In genomic region chr3:58529516-58530353, GRCh38 we compare ENCODE assay signal across 11 cellular contexts. TPM values are rescaled to one million over a fixed set of nuclear protein-coding genes. Genes with fewer than 3 reads are reported as not detected.
DNase-seq lines count a peak whose midpoint lies in the region; ATAC-seq, FAIRE-seq and TF ChIP-seq lines count a peak whose summit lies in the region.
"Had no signal": no experiment of that assay in that cellular context is flagged by ENCODE, and none has a peak within 500 bp of the region (broad histone marks: within the 10 kb centered on the region; RNA-seq: fewer than 3 reads in every experiment).

No MANE protein-coding gene starts in this region.

- H3K14ac ChIP-seq in H1 (ENCODE audit: insufficient read length) = no peak overlapping the region

- H3K9me3 ChIP-seq in H1 (ENCODE audit: insufficient read depth in 2 of 2, low read depth in 1 of 2, low read length in 1 of 2) (no peaks in the 10 kb centered on the region), psoas muscle (no peaks in the 10 kb centered on the region), gastroesophageal sphincter (no peaks in the 10 kb centered on the region)

- DNase-seq in SIG-M5 treated with dmso at 0.1 percent for 504 hours (lab: John Stamatoyannopoulos, UW; ENCODE audit: unreplicated experiment) = peak; percentile 34
- DNase-seq in SIG-M5 (lab: John Stamatoyannopoulos, UW) = no peak
- DNase-seq in NCI-H69 (lab: John Stamatoyannopoulos, UW) = peak; percentile 56
- DNase-seq in H1 (ENCODE audit: low read depth in 1 of 2, low spot score in 2 of 2) = peak; percentile 49 to 87
- DNase-seq in retina = peak; percentile 65
- DNase-seq in stimulated activated CD4-positive, alpha-beta T cell treated with anti-CD3 and anti-CD28 coated beads, Interleukin-4, amount 100 ng/mL, for 1 hour = no peak
- no peak for DNase-seq in psoas muscle
- DNase-seq: activated CD4-positive, alpha-beta T cell treated with anti-CD3 and anti-CD28 coated beads, Interleukin-2, amount 10 ng/mL, durations not matched to agents 24 days and 14 days; CD4-positive, CD25-positive, alpha-beta regulatory T cell; NCI-H187 had no signal

- no peaks in the 10 kb centered on the region for H3K23me2 ChIP-seq in H1 (ENCODE audit: low read depth, low read length)

- peak; percentile 58 for FAIRE-seq in H1 (lab: Jason Lieb, UNC)

- TF ChIP-seq POLR2A in H1 (IDR thresholded peaks at IDR 0.05; ENCODE audit: control extremely low read depth in 1 of 2, low read depth in 2 of 2, low read length in 2 of 2) (no peak), gastroesophageal sphincter (IDR thresholded peaks at IDR 0.05) (no peak)

- H2BK20ac ChIP-seq in H1 (ENCODE audit: low read length) = no peak overlapping the region

- H3K23ac ChIP-seq in H1 (ENCODE audit: insufficient read length) = no peak overlapping the region

- H2AK5ac ChIP-seq in H1 (ENCODE audit: low read depth, low read length) = no peak overlapping the region

- H4K5ac ChIP-seq in H1 (ENCODE audit: insufficient read length, low read depth, low read length) = no peak overlapping the region

- no peaks in the 10 kb centered on the region for H3K79me1 ChIP-seq in H1 (ENCODE audit: low read depth, low read length)

- H2BK5ac ChIP-seq in H1 (ENCODE audit: low read depth, low read length) = no peak overlapping the region

- H2BK15ac ChIP-seq in H1 (ENCODE audit: low read length) = peak overlapping the region; percentile 62; the same call in 1 of the 2 replicates

- no peak overlapping the region for H3K4me3 ChIP-seq in H1 (ENCODE audit: extremely low read depth in 1 of 4, insufficient read depth in 2 of 4, low read depth in 3 of 4, low read length in 4 of 4)
- no peak overlapping the region for H3K4me3 ChIP-seq in psoas muscle
- H3K4me3 ChIP-seq in gastroesophageal sphincter = no peak overlapping the region

- POLR2A ChIA-PET in H1 (lab: Charles Lee; ENCODE audit: partially characterized antibody) = no interaction called here

- H3K18ac ChIP-seq in H1 (ENCODE audit: extremely low read depth, low read length) = no peak overlapping the region

- H3K36me3 ChIP-seq in H1 (ENCODE audit: control insufficient read depth in 2 of 4, insufficient read depth in 4 of 4, low read length in 3 of 4) = no peaks in the 10 kb centered on the region
- H3K36me3 ChIP-seq in psoas muscle (ENCODE audit: insufficient read depth in 1 of 2, low read depth in 1 of 2) = peaks cover 0 to 48% of the 10 kb centered on the region in 2 donors
- peaks cover 0 to 93% of the 10 kb centered on the region in 2 donors for H3K36me3 ChIP-seq in gastroesophageal sphincter

- no peaks in the 10 kb centered on the region for H4K20me1 ChIP-seq in H1 (replicated peaks in 1 of 2; ENCODE audit: control insufficient read depth in 1 of 2, insufficient read depth in 2 of 2, low read length in 2 of 2)

- H3K27me3 ChIP-seq in H1 (replicated peaks in 1 of 4; ENCODE audit: control insufficient read depth in 3 of 4, extremely low read depth in 1 of 4, insufficient read depth in 3 of 4, low read length in 3 of 4) (no peaks in the 10 kb centered on the region), psoas muscle (ENCODE audit: insufficient read depth in 3 of 3, low read length in 2 of 3) (no peaks in the 10 kb centered on the region), gastroesophageal sphincter (no peaks in the 10 kb centered on the region)

- H4K91ac ChIP-seq in H1 (replicated peaks; ENCODE audit: insufficient read length, low read length) = peak overlapping the region; percentile 2

- H3K56ac ChIP-seq in H1 (replicated peaks; ENCODE audit: insufficient read length, low read depth, low read length) = no peak overlapping the region

- H3K4me1 ChIP-seq in H1 (replicated peaks in 1 of 4; ENCODE audit: control insufficient read depth in 3 of 4, insufficient read depth in 4 of 4, low read length in 3 of 4) (peaks cover 3 to 8% (median 6%) of the 10 kb centered on the region in 4 experiments; a peak in 6 of 7 replicates), psoas muscle (no peaks in the 10 kb centered on the region), gastroesophageal sphincter (peaks cover 0 to 21% (median 0%) of the 10 kb centered on the region in 3 donors)

- TF ChIP-seq EP300 in H1 (IDR thresholded peaks at IDR 0.05; ENCODE audit: borderline replicate concordance in 1 of 2, low read depth in 2 of 2, low read length in 2 of 2) = no peak
- TF ChIP-seq EP300 in gastroesophageal sphincter (IDR thresholded peaks at IDR 0.05) = no peak

- no peak overlapping the region; the same call in none of the 2 replicates for H4K8ac ChIP-seq in H1 (ENCODE audit: extremely low read depth, insufficient read depth, low read length)

- no peak overlapping the region for H2BK120ac ChIP-seq in H1 (replicated peaks; ENCODE audit: low read depth, low read length)

- no peak overlapping the region; a peak in 1 of 7 replicates for H3K9ac ChIP-seq in H1 (replicated peaks in 1 of 4; ENCODE audit: extremely low read depth in 1 of 4, low read depth in 3 of 4, low read length in 3 of 4)

- WGBS in H1 (ENCODE audit: extremely low coverage in 1 of 2, insufficient coverage in 1 of 2, insufficient read length in 1 of 2, insufficient replicate concordance in 2 of 2, low coverage in 1 of 2, low lambda C conversion rate in 2 of 2, missing lambda C conversion rate in 1 of 2), 2 experiments = 75% methylated on average over 15 of the region's 15 CpGs; no CpG with 5 or more reads in 1 of the 2 experiments
- WGBS in psoas muscle, 3 donors = 73 to 75% (median 73%) methylated on average over 15 of the region's 15 CpGs
- WGBS in gastroesophageal sphincter (ENCODE audit: low coverage in 1 of 2), 2 donors = 70 to 79% methylated on average over 2 to 6 of the region's 15 CpGs

- H3K4me2 ChIP-seq in H1 (ENCODE audit: insufficient read depth in 1 of 2, low read depth in 2 of 2, low read length in 2 of 2) = no peak overlapping the region

- ATAC-seq in psoas muscle (no peak), gastroesophageal sphincter (no peak)

- intact Hi-C loops in psoas muscle (cut with DNase I) = loop anchor here (5.0 to 10.0 kb wide), 4 partner anchors 32 to 355 kb away; partner anchors contain the start of genes HTD2 (in 1 of the 2) and RPP14 (in 1 of the 2)

- CTCF ChIA-PET in H1 (lab: Charles Lee; ENCODE audit: partially characterized antibody) = interaction anchor here (0.6 to 7.2 kb wide), 45 partner anchors 9 to 574 kb away, joined by 3 to 68 read pairs (median 4); partner anchors contain the start of genes ACOX2, FAM107A, HTD2 and KCTD6

- TF ChIP-seq CTCF in H1 (IDR thresholded peaks at IDR 0.05; ENCODE audit: control extremely low read depth in 1 of 3, insufficient read depth in 1 of 3, low read depth in 1 of 3, low read length in 3 of 3) (peak; percentile 91 to 97 (median 92)), psoas muscle (IDR thresholded peaks at IDR 0.05) (no peak), gastroesophageal sphincter (IDR thresholded peaks at IDR 0.05) (no peak)

- H2AFZ ChIP-seq in H1 (ENCODE audit: low read length) = no peak overlapping the region

- peak; percentile 83 to 87 for TF ChIP-seq RAD21 in H1 (IDR thresholded peaks at IDR 0.05 in 1 of 2, conservative IDR thresholded peaks at IDR 0.05 in 1 of 2; ENCODE audit: low read depth in 2 of 2, low read length in 2 of 2)

- H3K27ac ChIP-seq in H1 (ENCODE audit: low read depth, low read length) = no peak overlapping the region
- no peak overlapping the region for H3K27ac ChIP-seq in psoas muscle
- H3K27ac ChIP-seq in gastroesophageal sphincter = no peak overlapping the region

- no peaks in the 10 kb centered on the region for H3K79me2 ChIP-seq in H1 (ENCODE audit: control insufficient read depth in 1 of 2, insufficient read depth in 2 of 2, low read length in 2 of 2)

- no peak overlapping the region; the same call in 1 of the 2 replicates for H2BK12ac ChIP-seq in H1 (ENCODE audit: low read depth, low read length)

- peak overlapping the region; percentile 6 for H3K4ac ChIP-seq in H1 (replicated peaks; ENCODE audit: insufficient read length, low read depth, low read length)

RNA-seq across cellular contexts. Expression of gene ACOX2, which starts 7.3 kb away (rescaled TPM):
- total RNA-seq in H1 (2021; fragmentation: NEBNext Ultra II Directional; extraction: Animal tissue kit (Norgen Biotek cat#: 25700)) = 3.1 and 3.2 TPM in 2 replicates
- 7.3 and 9.2 TPM in 2 replicates for polyA plus RNA-seq in H1 (2011; rRNA removed)
- polyA plus RNA-seq in H1 (2011; cell fraction: cytosol; rRNA removed) = 4.7 TPM
- polyA plus RNA-seq in H1 (2011; cell fraction: nucleus; rRNA removed) = 5.0 TPM
- 2.3 to 4.8 TPM (median 4.1 TPM) in 4 replicates for polyA plus RNA-seq in H1 (2012, experiment 1 of 2)
- 4.8 TPM for polyA plus RNA-seq in H1 (2012, experiment 2 of 2)
- 3.9 TPM for polyA plus RNA-seq in H1 (2013, experiment 1 of 2)
- 3.5 TPM for polyA plus RNA-seq in H1 (2013, experiment 2 of 2)
- polyA minus RNA-seq in H1 (2011; rRNA and poly(A)+ RNA removed) = 7.2 and 8.5 TPM in 2 replicates
- polyA minus RNA-seq in H1 (2011; cell fraction: cytosol; rRNA and poly(A)+ RNA removed) = 1.5 TPM
- 2.5 TPM for polyA minus RNA-seq in H1 (2011; cell fraction: nucleus; rRNA and poly(A)+ RNA removed)
- total RNA-seq in psoas muscle = 10 to 100 TPM in 2 of 4 donors, 1 to 10 TPM in 2; 1.8 to 18.1 (median 8.7) TPM
- 1 to 10 TPM; 2.2 to 4.4 (median 2.4) TPM for polyA plus RNA-seq in psoas muscle
- total RNA-seq in gastroesophageal sphincter = 10 to 100 TPM; 17.3 to 43.3 (median 23.6) TPM
- total RNA-seq: activated CD4-positive, alpha-beta T cell treated with anti-CD3 and anti-CD28 coated beads, Interleukin-2, amount 10 ng/mL, durations not matched to agents 24 days and 14 days; CD4-positive, CD25-positive, alpha-beta regulatory T cell had no signal
- polyA plus RNA-seq: CD4-positive, CD25-positive, alpha-beta regulatory T cell had no signal

RNA-seq across cellular contexts. Expression of gene KCTD6, which starts 37.8 kb away (rescaled TPM):
- total RNA-seq in H1 (2021; fragmentation: NEBNext Ultra II Directional; extraction: Animal tissue kit (Norgen Biotek cat#: 25700)) = 21.4 and 22.2 TPM in 2 replicates
- polyA plus RNA-seq in H1 (2011; rRNA removed) (11.0 and 17.4 TPM in 2 replicates), psoas muscle (1 to 10 TPM; 2.6 to 9.8 (median 6.5) TPM)
- 15.1 TPM for polyA plus RNA-seq in H1 (2011; cell fraction: cytosol; rRNA removed)
- polyA plus RNA-seq in H1 (2011; cell fraction: nucleus; rRNA removed) = 8.3 TPM
- 9.0 to 12.7 TPM (median 9.3 TPM) in 4 replicates for polyA plus RNA-seq in H1 (2012, experiment 1 of 2)
- 2.6 TPM for polyA plus RNA-seq in H1 (2012, experiment 2 of 2)
- 16.2 TPM for polyA plus RNA-seq in H1 (2013, experiment 1 of 2)
- 16.9 TPM for polyA plus RNA-seq in H1 (2013, experiment 2 of 2)
- 14.5 and 16.0 TPM in 2 replicates for polyA minus RNA-seq in H1 (2011; rRNA and poly(A)+ RNA removed)
- 10.8 TPM for polyA minus RNA-seq in H1 (2011; cell fraction: cytosol; rRNA and poly(A)+ RNA removed)
- polyA minus RNA-seq in H1 (2011; cell fraction: nucleus; rRNA and poly(A)+ RNA removed) = 24.4 TPM
- total RNA-seq in psoas muscle (10 to 100 TPM in 1 of 4 donors, 1 to 10 TPM in 3; 5.8 to 11.0 (median 6.9) TPM), gastroesophageal sphincter (10 to 100 TPM; 13.1 to 17.8 (median 16.3) TPM)

RNA-seq across cellular contexts. Expression of gene FAM107A, which starts 47.5 kb away (rescaled TPM):
- total RNA-seq in H1 (2021; fragmentation: NEBNext Ultra II Directional; extraction: Animal tissue kit (Norgen Biotek cat#: 25700)) = 0.57 and 0.65 TPM in 2 replicates
- polyA plus RNA-seq in H1 (2011; rRNA removed) = 0.51 and 1.1 TPM in 2 replicates
- polyA plus RNA-seq in H1 (2011; cell fraction: cytosol; rRNA removed) = 0.83 TPM
- polyA plus RNA-seq in H1 (2011; cell fraction: nucleus; rRNA removed) = 0.61 TPM
- 0.16 to 0.23 TPM (median 0.22 TPM) in 4 replicates for polyA plus RNA-seq in H1 (2012, experiment 1 of 2)
- polyA plus RNA-seq in H1 (2012, experiment 2 of 2) = 0.33 TPM
- polyA plus RNA-seq in H1 (2013, experiment 1 of 2) = 0.53 TPM
- polyA plus RNA-seq in H1 (2013, experiment 2 of 2) = 0.50 TPM
- 0.05 and 0.60 TPM in 2 replicates for polyA minus RNA-seq in H1 (2011; rRNA and poly(A)+ RNA removed)
- polyA minus RNA-seq in H1 (2011; cell fraction: cytosol; rRNA and poly(A)+ RNA removed) = 1.0 TPM
- 0.40 TPM for polyA minus RNA-seq in H1 (2011; cell fraction: nucleus; rRNA and poly(A)+ RNA removed)
- total RNA-seq in psoas muscle = 10 to 100 TPM; 10.8 to 19.0 (median 17.8) TPM
- polyA plus RNA-seq in psoas muscle = 10 to 100 TPM; 16.5 to 24.0 (median 22.6) TPM
- 100 to 1,000 TPM in 1 of 4 donors, 10 to 100 TPM in 3; 27.9 to 109 (median 83.8) TPM for total RNA-seq in gastroesophageal sphincter
- total RNA-seq: activated CD4-positive, alpha-beta T cell treated with anti-CD3 and anti-CD28 coated beads, Interleukin-2, amount 10 ng/mL, durations not matched to agents 24 days and 14 days; CD4-positive, CD25-positive, alpha-beta regulatory T cell had no signal
- polyA plus RNA-seq: CD4-positive, CD25-positive, alpha-beta regulatory T cell had no signal

Comparison
In these comparisons a context has a peak if more than half of its experiments do, and no peak if none do; other contexts are left out.
1. DNase-seq: peak in SIG-M5 treated with dmso at 0.1 percent for 504 hours (single experiment), NCI-H69 (single experiment), H1 (2 of 2) and retina (single experiment); none in SIG-M5 (single experiment), stimulated activated CD4-positive, alpha-beta T cell treated with anti-CD3 and anti-CD28 coated beads, Interleukin-4, amount 100 ng/mL, for 1 hour (single experiment) and psoas muscle (0 of 2).
2. CTCF ChIP-seq: peak in H1 (3 of 3); none in psoas muscle (single experiment) and gastroesophageal sphincter (0 of 4).